In the genomic region with DNA sequence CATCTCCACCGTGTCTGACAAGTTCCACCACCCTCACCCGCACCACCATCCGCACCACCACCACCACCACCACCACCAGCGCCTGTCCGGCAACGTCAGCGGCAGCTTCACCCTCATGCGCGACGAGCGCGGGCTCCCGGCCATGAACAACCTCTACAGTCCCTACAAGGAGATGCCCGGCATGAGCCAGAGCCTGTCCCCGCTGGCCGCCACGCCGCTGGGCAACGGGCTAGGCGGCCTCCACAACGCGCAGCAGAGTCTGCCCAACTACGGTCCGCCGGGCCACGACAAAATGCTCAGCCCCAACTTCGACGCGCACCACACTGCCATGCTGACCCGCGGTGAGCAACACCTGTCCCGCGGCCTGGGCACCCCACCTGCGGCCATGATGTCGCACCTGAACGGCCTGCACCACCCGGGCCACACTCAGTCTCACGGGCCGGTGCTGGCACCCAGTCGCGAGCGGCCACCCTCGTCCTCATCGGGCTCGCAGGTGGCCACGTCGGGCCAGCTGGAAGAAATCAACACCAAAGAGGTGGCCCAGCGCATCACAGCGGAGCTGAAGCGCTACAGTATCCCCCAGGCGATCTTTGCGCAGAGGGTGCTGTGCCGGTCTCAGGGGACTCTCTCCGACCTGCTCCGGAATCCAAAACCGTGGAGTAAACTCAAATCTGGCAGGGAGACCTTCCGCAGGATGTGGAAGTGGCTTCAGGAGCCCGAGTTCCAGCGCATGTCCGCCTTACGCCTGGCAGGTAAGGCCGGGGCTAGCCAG, we compare ENCODE assay signal across 1 cellular context.
TF ChIP-seq lines count a peak whose summit lies in the region.

No MANE protein-coding gene starts in this region.

TF ChIP-seq in GM23338, 12 proteins besides CTCF, POLR2A, EP300 and RAD21:
- TF ChIP-seq STAT1 (IDR thresholded peaks at IDR 0.05; ENCODE audit: unreplicated experiment) (no peak), EZH2 (IDR thresholded peaks at IDR 0.05; ENCODE audit: low read depth, unreplicated experiment) (peak; percentile 93)
